In genomic region chr1:72037745-72038343, GRCh38 we compare ENCODE assay signal across 8 cellular contexts.
DNase-seq lines count a peak whose midpoint lies in the region; ATAC-seq and TF ChIP-seq lines count a peak whose summit lies in the region.

No MANE protein-coding gene starts in this region.

- TF ChIP-seq CTCF in left ventricle myocardium inferior (IDR thresholded peaks at IDR 0.05; ENCODE audit: borderline replicate concordance) (peak; percentile 66), dorsolateral prefrontal cortex (IDR thresholded peaks at IDR 0.05 in 54 of 56, conservative IDR thresholded peaks at IDR 0.05 in 2 of 56; ENCODE audit: low read depth in 1 of 56, partially characterized antibody in 56 of 56) (peak; percentile 45 to 80 (median 66)), neural cell (IDR thresholded peaks at IDR 0.05; ENCODE audit: poor library complexity, severe bottlenecking) (peak; percentile 54)

- no peak overlapping the region for H3K27ac ChIP-seq in left ventricle myocardium inferior (replicated peaks)
- H3K27ac ChIP-seq in dorsolateral prefrontal cortex, result no peak overlapping the region
- no peak overlapping the region for H3K27ac ChIP-seq in neural cell (ENCODE audit: low read length)

- TF ChIP-seq EP300 in neural cell (conservative IDR thresholded peaks at IDR 0.05; ENCODE audit: poor library complexity, severe bottlenecking), result no peak

- ATAC-seq in Right ventricle myocardium inferior (no peak), HG03095 (IDR thresholded peaks at IDR 0.05; ENCODE audit: unreplicated experiment) (peak; percentile 60), HG03108 (IDR thresholded peaks at IDR 0.05; ENCODE audit: unreplicated experiment) (no peak)

- no peak overlapping the region for H2AFZ ChIP-seq in neural cell (ENCODE audit: low read depth, low read length)

- H3K36me3 ChIP-seq in left ventricle myocardium inferior (no peaks in the 10 kb centered on the region), neural cell (ENCODE audit: insufficient read depth, low read length) (no peaks in the 10 kb centered on the region)

- peak; percentile 48 for TF ChIP-seq RAD21 in neural cell (conservative IDR thresholded peaks at IDR 0.05)

- H4K20me1 ChIP-seq in neural cell (ENCODE audit: insufficient read depth), result no peaks in the 10 kb centered on the region

- H3K9ac ChIP-seq in neural cell (ENCODE audit: low read length), result no peak overlapping the region

- no peaks in the 10 kb centered on the region for H3F3A ChIP-seq in neural cell (ENCODE audit: insufficient read depth, low read length, poor library complexity, severe bottlenecking)

- H3K9me3 ChIP-seq in left ventricle myocardium inferior (replicated peaks), result no peaks in the 10 kb centered on the region
- H3K9me3 ChIP-seq in neural cell (ENCODE audit: low read length), result no peaks in the 10 kb centered on the region

- no peak overlapping the region for H3K4me2 ChIP-seq in neural cell (ENCODE audit: low read length)

- H3K27me3 ChIP-seq in left ventricle myocardium inferior (ENCODE audit: low read depth) (no peaks in the 10 kb centered on the region), dorsolateral prefrontal cortex (no peaks in the 10 kb centered on the region), neural cell (ENCODE audit: insufficient read depth, low read depth, low read length) (no peaks in the 10 kb centered on the region)

- no peaks in the 10 kb centered on the region for H3K4me1 ChIP-seq in left ventricle myocardium inferior

- intact Hi-C loops in left ventricle myocardium inferior (cut with micrococcal nuclease), result loop anchor here (10.0 kb wide), 1 partner anchor 453 kb away; no protein-coding TSS in a partner anchor
- intact Hi-C loops in Right ventricle myocardium inferior (cut with DNase I), result loop anchor here (2.0 to 10.0 kb wide), 2 partner anchors 451 to 843 kb away; no protein-coding TSS in a partner anchor
- intact Hi-C loops in dorsolateral prefrontal cortex (cut with DNase I), result loop anchor here in 1 of 2 donors (10.0 kb wide), 1 partner anchor 453 kb away; no protein-coding TSS in a partner anchor

- H3K9me2 ChIP-seq in neural cell (ENCODE audit: insufficient read depth, low read length), result no peaks in the 10 kb centered on the region

- DNase-seq in left ventricle myocardium inferior (no peak), Right ventricle myocardium inferior (ENCODE audit: missing footprints) (no peak), NCI-H82 (lab: John Stamatoyannopoulos, UW) (peak; percentile 78), dorsolateral prefrontal cortex (peak in 3 of 10 donors; percentile 23 to 36 (median 33)), occipital lobe (lab: John Stamatoyannopoulos, UW) (no peak)

- no peaks in the 10 kb centered on the region for H3K79me2 ChIP-seq in neural cell (replicated peaks; ENCODE audit: insufficient read depth, low read length)

- H3K4me3 ChIP-seq in left ventricle myocardium inferior, result no peak overlapping the region
- H3K4me3 ChIP-seq in dorsolateral prefrontal cortex, result no peak overlapping the region
- H3K4me3 ChIP-seq in neural cell (ENCODE audit: low read length), result no peak overlapping the region

TF ChIP-seq in neural cell, 6 proteins besides CTCF, POLR2A, EP300 and RAD21:
- peak; percentile 61 for TF ChIP-seq SMC3 (conservative IDR thresholded peaks at IDR 0.05; ENCODE audit: poor library complexity)
- TF ChIP-seq EZH2 (IDR thresholded peaks at IDR 0.05; ENCODE audit: borderline replicate concordance, insufficient read depth, low read length, poor library complexity, severe bottlenecking), result no peak
